14 cellular contexts compared by ENCODE assay signal in genomic region chr3:25587526-25587925, GRCh38.
DNase-seq lines count a peak whose midpoint lies in the region; TF ChIP-seq lines count a peak whose summit lies in the region.
"Had no signal": no experiment of that assay in that cellular context is flagged by ENCODE, and none has a peak within 500 bp of the region (broad histone marks: within the 10 kb centered on the region; RNA-seq: fewer than 3 reads in every experiment).

No MANE protein-coding gene starts in this region.

- DNase-seq in LHCN-M2 (ENCODE audit: low read depth), result peak; percentile 29
- DNase-seq in brain pericyte (ENCODE audit: low read depth, low spot score), result peak; percentile 90
- DNase-seq in foreskin fibroblast, result peak; percentile 29 to 40
- peak; percentile 76 for DNase-seq in skeletal muscle cell (ENCODE audit: low read depth)
- no peak for DNase-seq in retina
- DNase-seq in H4 (ENCODE audit: low spot score), result no peak
- DNase-seq in tibial artery, result no peak
- DNase-seq: ACHN; CD4-positive, alpha-beta memory T cell; NCI-H187 treated with DMSO at 0.1 percent for 48 hours; NCI-H2171; NCI-H446 treated with DMSO at 0.1 percent for 48 hours; PC-9 had no signal

- no peaks in the 10 kb centered on the region for H3K27me3 ChIP-seq in tibial artery

- TF ChIP-seq CTCF in foreskin fibroblast (IDR thresholded peaks at IDR 0.05; ENCODE audit: low read depth, low read length), result no peak
- TF ChIP-seq CTCF in tibial artery (IDR thresholded peaks at IDR 0.05), result no peak

- H3K27ac ChIP-seq in tibial artery, result no peak overlapping the region
- H3K27ac ChIP-seq: KMS-11, PC-9 had no signal

- peaks cover 0 to 4% (median 0%) of the 10 kb centered on the region in 3 donors for H3K36me3 ChIP-seq in tibial artery

- H3K4me1 ChIP-seq in tibial artery, result peaks cover 0 to 19% (median 12%) of the 10 kb centered on the region in 4 donors

- H3K9me3 ChIP-seq in tibial artery, result no peaks in the 10 kb centered on the region

- intact Hi-C loops in tibial artery (cut with DNase I; ENCODE audit: low total_unique reads), result no loop called here

- no peak overlapping the region for H3K4me3 ChIP-seq in foreskin fibroblast (ENCODE audit: low read depth in 1 of 2, low read length in 2 of 2)
- H3K4me3 ChIP-seq in skeletal muscle cell (ENCODE audit: low read depth, low read length), result no peak overlapping the region
- H3K4me3 ChIP-seq in tibial artery, result no peak overlapping the region
- H3K4me3 ChIP-seq: PC-9 had no signal

Comparison
In these comparisons a context has a peak if more than half of its experiments do, and no peak if none do; other contexts are left out.
1. DNase-seq: peak in LHCN-M2 (single experiment), brain pericyte (single experiment), foreskin fibroblast (2 of 2) and skeletal muscle cell (single experiment); none in retina (single experiment), H4 (single experiment) and tibial artery (0 of 2).